38 cellular contexts compared by ENCODE assay signal in genomic region chr11:99593197-99593596, GRCh38.
"Had no signal": no experiment of that assay in that cellular context is flagged by ENCODE, and none has a peak within 500 bp of the region (broad histone marks: within the 10 kb centered on the region; RNA-seq: fewer than 3 reads in every experiment).

No MANE protein-coding gene starts in this region.

- DNase-seq: activated effector memory CD4-positive, alpha-beta T cell treated with anti-CD3 and anti-CD28 coated beads, Interleukin-2, amount 50 U/mL, for 16 hours; activated effector memory CD4-positive, alpha-beta T cell treated with Interleukin-2 at 50 U/mL for 16 hours; activated gamma-delta T cell; activated gamma-delta T cell treated with Interleukin-2 at 50 U/mL for 16 hours; activated naive CD4-positive, alpha-beta T cell; activated naive CD4-positive, alpha-beta T cell treated with anti-CD3 and anti-CD28 coated beads for 36 hours; activated naive CD4-positive, alpha-beta T cell treated with anti-CD3 and anti-CD28 coated beads, Interleukin-2, amount 10 ng/mL, durations not matched to agents 7 days and 5 days; activated naive CD4-positive, alpha-beta T cell treated with anti-CD3 and anti-CD28 coated beads, Interleukin-2, amount 50 U/mL, for 16 hours; activated naive CD4-positive, alpha-beta T cell treated with Interleukin-2 at 50 U/mL for 16 hours; activated naive CD8-positive, alpha-beta T cell treated with anti-CD3 and anti-CD28 coated beads for 36 hours; activated naive CD8-positive, alpha-beta T cell treated with anti-CD3 and anti-CD28 coated beads, Interleukin-2, amount 10 ng/mL, durations not matched to agents 7 days and 5 days; activated naive CD8-positive, alpha-beta T cell treated with anti-CD3 and anti-CD28 coated beads, Interleukin-2, amount 50 U/mL, for 24 hours; activated T-cell treated with anti-CD3 and anti-CD28 coated beads, Interleukin-2, amount 50 U/mL, for 1 hour; activated T-cell treated with anti-CD3 and anti-CD28 coated beads, Interleukin-2, amount 50 U/mL, for 24 hours; activated T-cell treated with anti-CD3 and anti-CD28 coated beads, Interleukin-2, amount 50 U/mL, for 4 hours; activated T-cell treated with anti-CD3 and anti-CD28 coated beads, Interleukin-2, amount 50 U/mL, for 48 hours; activated T-cell treated with anti-CD3 and anti-CD28 coated beads, Interleukin-2, amount 50 U/mL, for 72 hours; adrenal gland; amniotic stem cell; amygdala; anterior cingulate cortex; aorta; body of pancreas; brain microvascular endothelial cell; caudate nucleus; central memory CD4-positive, alpha-beta T cell; cerebellar nuclear complex had no signal

- H3K27ac Mint-ChIP-seq: activated naive CD4-positive, alpha-beta T cell treated with anti-CD3 and anti-CD28 coated beads for 36 hours; activated naive CD4-positive, alpha-beta T cell treated with anti-CD3 and anti-CD28 coated beads, Interleukin-2, amount 10 ng/mL, durations not matched to agents 7 days and 5 days; activated naive CD4-positive, alpha-beta T cell treated with anti-CD3 and anti-CD28 coated beads, Interleukin-2, amount 50 U/mL, for 24 hours; activated naive CD4-positive, alpha-beta T cell treated with anti-CD3 and anti-CD28 coated beads, Interleukin-2, amount 50 U/mL, for 72 hours; activated naive CD8-positive, alpha-beta T cell; activated naive CD8-positive, alpha-beta T cell treated with anti-CD3 and anti-CD28 coated beads for 36 hours; activated naive CD8-positive, alpha-beta T cell treated with anti-CD3 and anti-CD28 coated beads, Interleukin-2, amount 10 ng/mL, durations not matched to agents 7 days and 5 days; activated naive CD8-positive, alpha-beta T cell treated with anti-CD3 and anti-CD28 coated beads, Interleukin-2, amount 50 U/mL, for 24 hours; activated T-cell treated with anti-CD3 and anti-CD28 coated beads, Interleukin-2, amount 50 U/mL, for 24 hours; activated T-cell treated with anti-CD3 and anti-CD28 coated beads, Interleukin-2, amount 50 U/mL, for 72 hours; activated T-helper 1 cell treated with anti-CD3 and anti-CD28 coated beads, Interleukin-12 subunit alpha, Interleukin-12 subunit beta, Interleukin-2, Interleukin-4 antibody, amounts not matched to agents 30 ng/mL and 10 ng/mL and 1 ng/mL, durations not matched to agents 14 hours and 24 hours and 36 hours; activated T-helper 17 cell treated with anti-CD3 and anti-CD28 coated beads, Interleukin-2, amount 50 U/mL, for 72 hours; activated T-helper 2 cell treated with anti-CD3 and anti-CD28 coated beads, Interferon-gamma antibody, Interleukin-2, Interleukin-4, amounts not matched to agents 10 μg/mL and 5 μg/mL and 100 μg/mL, durations not matched to agents 14 hours and 24 hours and 36 hours; brain had no signal

- H3K4me1 ChIP-seq: adrenal gland, ascending aorta, body of pancreas, breast epithelium had no signal

- H3K27ac ChIP-seq: adrenal gland, ascending aorta, body of pancreas, brain microvascular endothelial cell, breast epithelium, cardiac muscle cell had no signal

- H3K4me3 ChIP-seq: adrenal gland, ascending aorta, body of pancreas, breast epithelium, cardiac muscle cell had no signal

- H3K4me3 Mint-ChIP-seq: activated naive CD4-positive, alpha-beta T cell treated with anti-CD3 and anti-CD28 coated beads for 36 hours; activated naive CD4-positive, alpha-beta T cell treated with anti-CD3 and anti-CD28 coated beads, Interleukin-2, amount 10 ng/mL, durations not matched to agents 7 days and 5 days; activated naive CD4-positive, alpha-beta T cell treated with anti-CD3 and anti-CD28 coated beads, Interleukin-2, amount 50 U/mL, for 24 hours; activated naive CD8-positive, alpha-beta T cell; activated naive CD8-positive, alpha-beta T cell treated with anti-CD3 and anti-CD28 coated beads for 36 hours; activated naive CD8-positive, alpha-beta T cell treated with anti-CD3 and anti-CD28 coated beads, Interleukin-2, amount 10 ng/mL, durations not matched to agents 7 days and 5 days; activated naive CD8-positive, alpha-beta T cell treated with anti-CD3 and anti-CD28 coated beads, Interleukin-2, amount 50 U/mL, for 24 hours; activated T-cell treated with anti-CD3 and anti-CD28 coated beads, Interleukin-2, amount 50 U/mL, for 24 hours; activated T-cell treated with anti-CD3 and anti-CD28 coated beads, Interleukin-2, amount 50 U/mL, for 4 hours; activated T-cell treated with anti-CD3 and anti-CD28 coated beads, Interleukin-2, amount 50 U/mL, for 72 hours; activated T-helper 1 cell treated with anti-CD3 and anti-CD28 coated beads, Interleukin-12 subunit alpha, Interleukin-12 subunit beta, Interleukin-2, Interleukin-4 antibody, amounts not matched to agents 30 ng/mL and 10 ng/mL and 1 ng/mL, durations not matched to agents 14 hours and 24 hours and 36 hours; activated T-helper 17 cell treated with anti-CD3 and anti-CD28 coated beads, Interleukin-2, amount 50 U/mL, for 72 hours; brain; central memory CD8-positive, alpha-beta T cell had no signal

- H3K36me3 Mint-ChIP-seq: activated naive CD4-positive, alpha-beta T cell treated with anti-CD3 and anti-CD28 coated beads, Interleukin-2, amount 10 ng/mL, durations not matched to agents 7 days and 5 days; activated naive CD4-positive, alpha-beta T cell treated with anti-CD3 and anti-CD28 coated beads, Interleukin-2, amount 50 U/mL, for 24 hours; activated naive CD4-positive, alpha-beta T cell treated with anti-CD3 and anti-CD28 coated beads, Interleukin-2, amount 50 U/mL, for 72 hours; activated naive CD8-positive, alpha-beta T cell; activated naive CD8-positive, alpha-beta T cell treated with anti-CD3 and anti-CD28 coated beads for 36 hours; activated naive CD8-positive, alpha-beta T cell treated with anti-CD3 and anti-CD28 coated beads, Interleukin-2, amount 10 ng/mL, durations not matched to agents 7 days and 5 days; brain had no signal

- H3K27me3 ChIP-seq: adrenal gland, ascending aorta, body of pancreas, brain microvascular endothelial cell, breast epithelium, cardiac muscle cell had no signal

- H3K9me3 ChIP-seq: adrenal gland, ascending aorta, body of pancreas, breast epithelium had no signal

- H3K36me3 ChIP-seq: adrenal gland, ascending aorta, brain microvascular endothelial cell, breast epithelium, cardiac muscle cell had no signal

- H3K27me3 Mint-ChIP-seq: activated naive CD4-positive, alpha-beta T cell treated with anti-CD3 and anti-CD28 coated beads, Interleukin-2, amount 10 ng/mL, durations not matched to agents 7 days and 5 days; activated naive CD4-positive, alpha-beta T cell treated with anti-CD3 and anti-CD28 coated beads, Interleukin-2, amount 50 U/mL, for 24 hours; activated naive CD8-positive, alpha-beta T cell; activated naive CD8-positive, alpha-beta T cell treated with anti-CD3 and anti-CD28 coated beads for 36 hours; activated naive CD8-positive, alpha-beta T cell treated with anti-CD3 and anti-CD28 coated beads, Interleukin-2, amount 10 ng/mL, durations not matched to agents 7 days and 5 days; activated naive CD8-positive, alpha-beta T cell treated with anti-CD3 and anti-CD28 coated beads, Interleukin-2, amount 50 U/mL, for 24 hours; activated T-cell treated with anti-CD3 and anti-CD28 coated beads, Interleukin-2, amount 50 U/mL, for 24 hours; activated T-helper 17 cell treated with anti-CD3 and anti-CD28 coated beads, Interleukin-2, amount 50 U/mL, for 72 hours; brain; central memory CD8-positive, alpha-beta T cell had no signal

- ATAC-seq: activated naive CD4-positive, alpha-beta T cell treated with anti-CD3 and anti-CD28 coated beads, Interleukin-2, amount 50 U/mL, for 72 hours; activated naive CD8-positive, alpha-beta T cell treated with anti-CD3 and anti-CD28 coated beads, Interleukin-2, amount 50 U/mL, for 24 hours; activated T-cell treated with anti-CD3 and anti-CD28 coated beads, Interleukin-2, amount 50 U/mL, for 4 hours; activated T-cell treated with anti-CD3 and anti-CD28 coated beads, Interleukin-2, amount 50 U/mL, for 72 hours; activated T-helper 17 cell treated with anti-CD3 and anti-CD28 coated beads, Interleukin-2, amount 50 U/mL, for 72 hours; body of pancreas had no signal

- H3K4me1 Mint-ChIP-seq: activated naive CD4-positive, alpha-beta T cell treated with anti-CD3 and anti-CD28 coated beads, Interleukin-2, amount 10 ng/mL, durations not matched to agents 7 days and 5 days; activated naive CD4-positive, alpha-beta T cell treated with anti-CD3 and anti-CD28 coated beads, Interleukin-2, amount 50 U/mL, for 24 hours; activated naive CD8-positive, alpha-beta T cell treated with anti-CD3 and anti-CD28 coated beads for 36 hours; activated naive CD8-positive, alpha-beta T cell treated with anti-CD3 and anti-CD28 coated beads, Interleukin-2, amount 10 ng/mL, durations not matched to agents 7 days and 5 days; activated naive CD8-positive, alpha-beta T cell treated with anti-CD3 and anti-CD28 coated beads, Interleukin-2, amount 50 U/mL, for 24 hours; activated T-helper 17 cell treated with anti-CD3 and anti-CD28 coated beads, Interleukin-2, amount 50 U/mL, for 72 hours; brain; central memory CD8-positive, alpha-beta T cell had no signal

- H3K9me3 Mint-ChIP-seq: brain had no signal
